8 cellular contexts compared by ENCODE assay signal in genomic region chr5:132500931-132501628, GRCh38. TPM values are rescaled to one million over a fixed set of nuclear protein-coding genes. Genes with fewer than 3 reads are reported as not detected.
DNase-seq lines count a peak whose midpoint lies in the region; ATAC-seq, FAIRE-seq and TF ChIP-seq lines count a peak whose summit lies in the region.

No MANE protein-coding gene starts in this region.

- peak; percentile 38 for ATAC-seq in HG03066 (IDR thresholded peaks at IDR 0.05; ENCODE audit: low read depth, unreplicated experiment)

- no peaks in the 10 kb centered on the region for H3K27me3 ChIP-seq in OCI-LY3 (ENCODE audit: low read depth, low read length)
- no peaks in the 10 kb centered on the region for H3K27me3 ChIP-seq in neural progenitor cell

- no peaks in the 10 kb centered on the region for H3K36me3 ChIP-seq in OCI-LY3 (replicated peaks; ENCODE audit: low read depth, low read length)
- no peaks in the 10 kb centered on the region for H3K36me3 ChIP-seq in neural progenitor cell

- TF ChIP-seq CTCF in OCI-LY3 (IDR thresholded peaks at IDR 0.05; ENCODE audit: low read depth, low read length) (peak; percentile 83), neural progenitor cell (IDR thresholded peaks at IDR 0.05) (peak; percentile 90)

- H3K9me3 Mint-ChIP-seq in neural progenitor cell, result no peaks in the 10 kb centered on the region

- H3K79me2 ChIP-seq in OCI-LY3 (ENCODE audit: low read length) (no peaks in the 10 kb centered on the region), neural progenitor cell (ENCODE audit: low read depth) (no peaks in the 10 kb centered on the region)

- peaks cover 14% of the 10 kb centered on the region for H3K27me3 Mint-ChIP-seq in neural progenitor cell (ENCODE audit: insufficient read depth, low read depth)

- H3F3A ChIP-seq in neural progenitor cell (ENCODE audit: low read depth), result peaks cover 11% of the 10 kb centered on the region

- peaks cover 30% of the 10 kb centered on the region for H3K4me1 ChIP-seq in OCI-LY3 (ENCODE audit: low read length)
- no peaks in the 10 kb centered on the region for H3K4me1 ChIP-seq in neural progenitor cell

- DNase-seq in NCI-H187 (lab: John Stamatoyannopoulos, UW) (peak; percentile 20 to 31), NCI-H187 treated with DMSO at 0.1 percent for 48 hours (lab: John Stamatoyannopoulos, UW) (no peak), fibroblast of peridontal ligament (ENCODE audit: extremely low read depth) (peak; percentile 59), neural progenitor cell (ENCODE audit: low spot score) (peak; percentile 79), urothelium cell line (ENCODE audit: low spot score) (peak; percentile 35)
- DNase-seq in activated T-cell treated with anti-CD3 and anti-CD28 coated beads, Interleukin-2, amount 50 U/mL, for 48 hours, result peak; percentile 80 to 82

- H4K20me1 ChIP-seq in OCI-LY3 (ENCODE audit: insufficient read depth, low read length) (no peaks in the 10 kb centered on the region), neural progenitor cell (ENCODE audit: low read depth) (no peaks in the 10 kb centered on the region)

- H3K4me2 ChIP-seq in OCI-LY3 (ENCODE audit: low read length), result peak overlapping the region; percentile 70
- H3K4me2 ChIP-seq in neural progenitor cell, result no peak overlapping the region

- H3K9ac ChIP-seq in OCI-LY3 (ENCODE audit: low read length), result peak overlapping the region; percentile 26
- no peak overlapping the region for H3K9ac ChIP-seq in neural progenitor cell

- no peak overlapping the region for H3K27ac Mint-ChIP-seq in neural progenitor cell

- H3K9me3 ChIP-seq in OCI-LY3 (ENCODE audit: insufficient read depth, low read length) (no peaks in the 10 kb centered on the region), neural progenitor cell (ENCODE audit: low read depth) (no peaks in the 10 kb centered on the region)

- no peaks in the 10 kb centered on the region for H3K36me3 Mint-ChIP-seq in neural progenitor cell

- FAIRE-seq in urothelium cell line (lab: Jason Lieb, UNC), result no peak

- H3K27ac ChIP-seq in OCI-LY3 (ENCODE audit: low read length) (no peak overlapping the region), neural progenitor cell (no peak overlapping the region)

- H3K4me3 ChIP-seq in OCI-LY3 (ENCODE audit: low read length) (peak overlapping the region; percentile 39), neural progenitor cell (no peak overlapping the region)

- no peak overlapping the region for H3K4me3 Mint-ChIP-seq in neural progenitor cell

- H2AFZ ChIP-seq in OCI-LY3 (ENCODE audit: low read depth, low read length), result peak overlapping the region; percentile 57; the same call in 1 of the 2 replicates
- H2AFZ ChIP-seq in neural progenitor cell (replicated peaks), result no peak overlapping the region

- peaks cover 4% of the 10 kb centered on the region for H3K4me1 Mint-ChIP-seq in neural progenitor cell

RNA-seq across cellular contexts. Expression of gene IRF1, which starts 10.5 kb away (rescaled TPM):
- 3.7 and 7.1 TPM in 2 replicates for total RNA-seq in neural progenitor cell (ENCODE audit: low replicate concordance)

RNA-seq across cellular contexts. Expression of gene IL5, which starts 42.2 kb away (rescaled TPM):
- total RNA-seq in neural progenitor cell (ENCODE audit: low replicate concordance), result not detected in 2 replicates

RNA-seq across cellular contexts. Expression of gene RAD50, which starts 55.7 kb away (rescaled TPM):
- total RNA-seq in neural progenitor cell (ENCODE audit: low replicate concordance), result 34.6 and 48.2 TPM in 2 replicates
